ENCODE assay signal across 23 cellular contexts in genomic region chr1:157110686-157111085, GRCh38. TPM values are rescaled to one million over a fixed set of nuclear protein-coding genes. Genes with fewer than 3 reads are reported as not detected.
"Had no signal": no experiment of that assay in that cellular context is flagged by ENCODE, and none has a peak within 500 bp of the region (broad histone marks: within the 10 kb centered on the region; RNA-seq: fewer than 3 reads in every experiment).

No MANE protein-coding gene starts in this region.

- DNase-seq: activated CD4-positive, alpha-beta T cell treated with anti-CD3 and anti-CD28 coated beads for 48 hours; activated CD4-positive, CD25-positive, alpha-beta regulatory T cell; activated CD8-positive, alpha-beta T cell treated with anti-CD3 and anti-CD28 coated beads, Interleukin-2, amount 10 ng/mL, durations not matched to agents 7 days and 5 days; activated effector memory CD4-positive, alpha-beta T cell treated with Interleukin-2 at 50 U/mL for 16 hours; activated naive CD4-positive, alpha-beta T cell treated with anti-CD3 and anti-CD28 coated beads, Interleukin-2, amount 10 ng/mL, durations not matched to agents 7 days and 5 days; activated naive CD8-positive, alpha-beta T cell treated with anti-CD3 and anti-CD28 coated beads, Interleukin-2, amount 50 U/mL, for 24 hours; activated T-cell treated with anti-CD3 and anti-CD28 coated beads, Interleukin-2, amount 50 U/mL, for 48 hours; left lung; right cardiac atrium; stimulated activated CD4-positive, alpha-beta T cell treated with anti-CD3 and anti-CD28 coated beads, Interleukin-15, amount 100 ng/mL, for 24 hours; stimulated activated CD4-positive, alpha-beta T cell treated with anti-CD3 and anti-CD28 coated beads, Interleukin-2, amount 100 ng/mL, for 48 hours; stomach; T-helper 1 cell; T-helper 9 cell; testis had no signal

- H3K4me1 ChIP-seq: prostate gland, testis had no signal

- ATAC-seq: activated CD8-positive, alpha-beta T cell treated with anti-CD3 and anti-CD28 coated beads, Interleukin-2, amount 10 ng/mL, durations not matched to agents 7 days and 5 days; activated naive CD8-positive, alpha-beta T cell treated with anti-CD3 and anti-CD28 coated beads, Interleukin-2, amount 50 U/mL, for 24 hours; left lung; right cardiac atrium had no signal

- H3K36me3 Mint-ChIP-seq: activated naive CD4-positive, alpha-beta T cell treated with anti-CD3 and anti-CD28 coated beads, Interleukin-2, amount 10 ng/mL, durations not matched to agents 7 days and 5 days; type B pancreatic cell had no signal

- H3K4me3 Mint-ChIP-seq: activated CD8-positive, alpha-beta T cell treated with anti-CD3 and anti-CD28 coated beads, Interleukin-2, amount 10 ng/mL, durations not matched to agents 7 days and 5 days; activated naive CD4-positive, alpha-beta T cell treated with anti-CD3 and anti-CD28 coated beads, Interleukin-2, amount 10 ng/mL, durations not matched to agents 7 days and 5 days; activated naive CD8-positive, alpha-beta T cell treated with anti-CD3 and anti-CD28 coated beads, Interleukin-2, amount 50 U/mL, for 24 hours; neural crest cell; type B pancreatic cell had no signal

- H3K27ac Mint-ChIP-seq: activated CD8-positive, alpha-beta T cell treated with anti-CD3 and anti-CD28 coated beads, Interleukin-2, amount 10 ng/mL, durations not matched to agents 7 days and 5 days; activated naive CD4-positive, alpha-beta T cell treated with anti-CD3 and anti-CD28 coated beads, Interleukin-2, amount 10 ng/mL, durations not matched to agents 7 days and 5 days; activated naive CD8-positive, alpha-beta T cell treated with anti-CD3 and anti-CD28 coated beads, Interleukin-2, amount 50 U/mL, for 24 hours; type B pancreatic cell had no signal

- H3K27ac ChIP-seq: coronary artery, left lung, prostate gland, skin epidermis, stomach, testis had no signal

- H3K4me3 ChIP-seq: coronary artery, left lung, prostate gland, skin epidermis, stomach, testis had no signal

- H3K9me3 Mint-ChIP-seq: activated naive CD4-positive, alpha-beta T cell treated with anti-CD3 and anti-CD28 coated beads, Interleukin-2, amount 10 ng/mL, durations not matched to agents 7 days and 5 days; activated naive CD8-positive, alpha-beta T cell treated with anti-CD3 and anti-CD28 coated beads, Interleukin-2, amount 50 U/mL, for 24 hours; neural crest cell; type B pancreatic cell had no signal

- H3K9me3 ChIP-seq: left lung, prostate gland, stomach, testis had no signal

- H3K27me3 ChIP-seq: testis had no signal

- H3K36me3 ChIP-seq: left lung, prostate gland, stomach had no signal

RNA-seq across cellular contexts. Expression of gene ETV3L, which starts 11.1 kb away (rescaled TPM):
- total RNA-seq: activated CD8-positive, alpha-beta T cell treated with anti-CD3 and anti-CD28 coated beads, Interleukin-2, amount 10 ng/mL, durations not matched to agents 7 days and 5 days; kidney; left lung; lung microvascular endothelial cell; omental fat pad; prostate gland; right cardiac atrium; stomach had no signal
